ENCODE assay signal across 8 cellular contexts in the genomic region with DNA sequence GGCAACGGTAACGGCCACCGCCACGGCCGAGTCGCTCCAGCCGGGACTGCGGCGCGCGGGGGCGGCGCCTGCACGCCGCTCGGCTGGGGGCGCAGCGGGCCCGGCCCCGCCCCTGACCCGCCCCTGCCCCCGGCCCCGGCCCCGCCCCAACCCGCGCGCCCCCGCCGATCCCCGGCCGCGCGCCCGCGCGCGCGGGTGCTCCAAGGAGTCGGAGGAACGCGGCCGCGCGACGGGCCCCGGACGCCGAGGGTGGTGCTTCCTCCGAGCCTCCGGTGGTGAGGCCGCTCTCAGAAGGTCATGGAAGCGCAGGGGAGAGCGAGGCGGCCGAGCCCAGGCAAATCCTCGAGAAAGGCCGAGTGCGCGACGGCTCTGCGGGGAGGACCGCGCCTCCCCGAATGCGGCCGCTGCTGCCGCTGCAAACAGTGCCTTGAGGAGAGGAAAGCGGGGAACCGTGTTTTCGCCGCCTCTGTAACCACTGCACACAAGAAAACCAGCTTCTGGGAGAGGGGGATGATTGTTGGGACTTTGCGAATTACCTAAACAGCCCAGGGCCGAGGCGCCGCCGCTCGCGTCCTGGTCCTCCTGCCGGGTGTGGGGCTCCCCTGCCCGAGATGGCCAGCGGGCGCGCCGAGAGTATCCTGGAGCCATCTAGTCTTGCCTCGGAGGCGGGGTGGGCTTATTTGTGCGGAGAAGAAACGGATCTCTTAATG. TPM values are rescaled to one million over a fixed set of nuclear protein-coding genes. Genes with fewer than 3 reads are reported as not detected.
DNase-seq lines count a peak whose midpoint lies in the region; ATAC-seq, FAIRE-seq and TF ChIP-seq lines count a peak whose summit lies in the region.

A gene with protein sequence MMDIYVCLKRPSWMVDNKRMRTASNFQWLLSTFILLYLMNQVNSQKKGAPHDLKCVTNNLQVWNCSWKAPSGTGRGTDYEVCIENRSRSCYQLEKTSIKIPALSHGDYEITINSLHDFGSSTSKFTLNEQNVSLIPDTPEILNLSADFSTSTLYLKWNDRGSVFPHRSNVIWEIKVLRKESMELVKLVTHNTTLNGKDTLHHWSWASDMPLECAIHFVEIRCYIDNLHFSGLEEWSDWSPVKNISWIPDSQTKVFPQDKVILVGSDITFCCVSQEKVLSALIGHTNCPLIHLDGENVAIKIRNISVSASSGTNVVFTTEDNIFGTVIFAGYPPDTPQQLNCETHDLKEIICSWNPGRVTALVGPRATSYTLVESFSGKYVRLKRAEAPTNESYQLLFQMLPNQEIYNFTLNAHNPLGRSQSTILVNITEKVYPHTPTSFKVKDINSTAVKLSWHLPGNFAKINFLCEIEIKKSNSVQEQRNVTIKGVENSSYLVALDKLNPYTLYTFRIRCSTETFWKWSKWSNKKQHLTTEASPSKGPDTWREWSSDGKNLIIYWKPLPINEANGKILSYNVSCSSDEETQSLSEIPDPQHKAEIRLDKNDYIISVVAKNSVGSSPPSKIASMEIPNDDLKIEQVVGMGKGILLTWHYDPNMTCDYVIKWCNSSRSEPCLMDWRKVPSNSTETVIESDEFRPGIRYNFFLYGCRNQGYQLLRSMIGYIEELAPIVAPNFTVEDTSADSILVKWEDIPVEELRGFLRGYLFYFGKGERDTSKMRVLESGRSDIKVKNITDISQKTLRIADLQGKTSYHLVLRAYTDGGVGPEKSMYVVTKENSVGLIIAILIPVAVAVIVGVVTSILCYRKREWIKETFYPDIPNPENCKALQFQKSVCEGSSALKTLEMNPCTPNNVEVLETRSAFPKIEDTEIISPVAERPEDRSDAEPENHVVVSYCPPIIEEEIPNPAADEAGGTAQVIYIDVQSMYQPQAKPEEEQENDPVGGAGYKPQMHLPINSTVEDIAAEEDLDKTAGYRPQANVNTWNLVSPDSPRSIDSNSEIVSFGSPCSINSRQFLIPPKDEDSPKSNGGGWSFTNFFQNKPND (minus strand): TSS at position 48 of the 710 bp plus-strand sequence. CDS start 25,999 bp downstream, outside the sequence.

- no peaks in the 10 kb centered on the region for H3K36me3 Mint-ChIP-seq in activated CD4-positive, alpha-beta memory T cell treated with anti-CD3 and anti-CD28 coated beads for 36 hours

- H3K27ac ChIP-seq in duodenal mucosa (ENCODE audit: low read depth, low read length) = peak within 1 kb of the TSS; percentile 85

- H3K9me3 Mint-ChIP-seq in activated CD4-positive, alpha-beta memory T cell treated with anti-CD3 and anti-CD28 coated beads for 36 hours = no peaks in the 10 kb centered on the region

- TF ChIP-seq POLR2A in H54 (IDR thresholded peaks at IDR 0.05; ENCODE audit: low read depth, low read length) = peak; percentile 61

- no peak within 1 kb of the TSS for H3K27ac Mint-ChIP-seq in activated CD4-positive, alpha-beta memory T cell treated with anti-CD3 and anti-CD28 coated beads for 36 hours

- H3K9me3 ChIP-seq in duodenal mucosa (ENCODE audit: control insufficient read depth in 1 of 2, low read length in 2 of 2) = no peaks in the 10 kb centered on the region

- no peaks in the 10 kb centered on the region for H3K4me1 ChIP-seq in duodenal mucosa (ENCODE audit: control insufficient read depth in 1 of 2, insufficient read depth in 2 of 2, low read length in 2 of 2)

- peaks cover 20 to 46% of the 10 kb centered on the region in 2 donors for H3K27me3 ChIP-seq in duodenal mucosa (ENCODE audit: control insufficient read depth in 1 of 2, insufficient read depth in 2 of 2, low read length in 2 of 2)

- peaks cover 8% of the 10 kb centered on the region for H3K4me1 Mint-ChIP-seq in activated CD4-positive, alpha-beta memory T cell treated with anti-CD3 and anti-CD28 coated beads for 36 hours (ENCODE audit: low read depth)

- H3K9ac ChIP-seq in duodenal mucosa (ENCODE audit: low read depth in 1 of 2, low read length in 2 of 2) = peak within 1 kb of the TSS in 1 of 2 donors; percentile 53

- CTCF ChIA-PET in activated CD4-positive, alpha-beta memory T cell treated with anti-CD3 and anti-CD28 coated beads for 36 hours (lab: Charles Lee) = interaction anchor here (1.4 kb wide), 1 partner anchor 115 kb away, joined by 7 read pairs; no protein-coding TSS in a partner anchor

- peak within 1 kb of the TSS; percentile 75 for H3K4me3 Mint-ChIP-seq in activated CD4-positive, alpha-beta memory T cell treated with anti-CD3 and anti-CD28 coated beads for 36 hours

- H3K27me3 Mint-ChIP-seq in activated CD4-positive, alpha-beta memory T cell treated with anti-CD3 and anti-CD28 coated beads for 36 hours = peaks cover 47% of the 10 kb centered on the region

- peak; percentile 90 for ATAC-seq in left lobe of liver

- intact Hi-C loops in activated CD4-positive, alpha-beta memory T cell treated with anti-CD3 and anti-CD28 coated beads for 36 hours (cut with micrococcal nuclease) = loop anchor here (5.0 to 10.0 kb wide), 3 partner anchors 251 to 834 kb away; partner anchors contain the start of gene RICTOR

- H3K4me3 ChIP-seq in duodenal mucosa (ENCODE audit: low read depth in 1 of 2, low read length in 2 of 2) = peak within 1 kb of the TSS; percentile 73 to 77

- H3K36me3 ChIP-seq in duodenal mucosa (ENCODE audit: control insufficient read depth in 1 of 2, insufficient read depth in 2 of 2, low read length in 2 of 2) = no peaks in the 10 kb centered on the region

- POLR2A ChIA-PET in activated CD4-positive, alpha-beta memory T cell treated with anti-CD3 and anti-CD28 coated beads for 36 hours (lab: Charles Lee) = no interaction called here

- peak; percentile 61 for FAIRE-seq in H54 (lab: Jason Lieb, UNC)

- peak; percentile 94 for DNase-seq in D341Med (ENCODE audit: low spot score)
- peak; percentile 89 for DNase-seq in H54 (ENCODE audit: insufficient read length, low spot score)
- DNase-seq in NCI-H2107 (lab: John Stamatoyannopoulos, UW) = peak; percentile 82
- DNase-seq in activated CD4-positive, alpha-beta memory T cell treated with anti-CD3 and anti-CD28 coated beads for 36 hours = peak; percentile 72
- peak; percentile 74 for DNase-seq in left lobe of liver (ENCODE audit: low spot score)
- peak; percentile 6 to 49 (median 17) for DNase-seq in stimulated activated CD4-positive, alpha-beta T cell treated with anti-CD3 and anti-CD28 coated beads, Interleukin-1b, Interleukin-23, amount 100 ng/mL, for 24 hours (ENCODE audit: low read depth in 4 of 4, low spot score in 1 of 4)
- DNase-seq in SW480 (ENCODE audit: low spot score) = no peak

RNA-seq across cellular contexts. Expression of the gene that starts here (rescaled TPM):
- under 1 TPM; 0.05 to 0.14 TPM for total RNA-seq in activated CD4-positive, alpha-beta memory T cell treated with anti-CD3 and anti-CD28 coated beads for 36 hours
- total RNA-seq in left lobe of liver = 21.9 TPM

Comparison
In these comparisons a context has a peak if more than half of its experiments do, and no peak if none do; other contexts are left out.
1. RNA of the gene that starts here (total RNA-seq): 21.9 TPM in left lobe of liver (single experiment); 0.05 to 0.14 TPM in activated CD4-positive, alpha-beta memory T cell treated with anti-CD3 and anti-CD28 coated beads for 36 hours; every median in the first group is over 10 times any median in the second.
2. Peak in DNase-seq in activated CD4-positive, alpha-beta memory T cell treated with anti-CD3 and anti-CD28 coated beads for 36 hours; RNA of the gene not detected or under 1 TPM.